Comparison of ENCODE assay signal across 8 cellular contexts in genomic region chr4:87973283-87974169, GRCh38. TPM values are rescaled to one million over a fixed set of nuclear protein-coding genes. Genes with fewer than 3 reads are reported as not detected.
DNase-seq lines count a peak whose midpoint lies in the region; ATAC-seq and TF ChIP-seq lines count a peak whose summit lies in the region.

No MANE protein-coding gene starts in this region.

- POLR2A ChIA-PET in activated CD4-positive, alpha-beta T cell treated with anti-CD3 and anti-CD28 coated beads, Interleukin-2, amount 10 ng/mL, durations not matched to agents 7 days and 5 days (lab: Charles Lee) = no interaction called here

- H3K27ac ChIP-seq in uterus = peak overlapping the region; percentile 81 to 83

- H3K9me3 ChIP-seq in uterus = no peaks in the 10 kb centered on the region

- no peaks in the 10 kb centered on the region for H3K36me3 ChIP-seq in uterus

- H3K9me3 Mint-ChIP-seq in CD14-positive monocyte = no peaks in the 10 kb centered on the region
- H3K9me3 Mint-ChIP-seq in activated CD4-positive, alpha-beta T cell treated with anti-CD3 and anti-CD28 coated beads, Interleukin-2, amount 10 ng/mL, durations not matched to agents 7 days and 5 days = no peaks in the 10 kb centered on the region
- H3K9me3 Mint-ChIP-seq in natural killer cell = no peaks in the 10 kb centered on the region

- H3K4me3 ChIP-seq in uterus = no peak overlapping the region

- ATAC-seq in GM18867 (IDR thresholded peaks at IDR 0.05; ENCODE audit: unreplicated experiment) = peak; percentile 91
- ATAC-seq in HG03135 (IDR thresholded peaks at IDR 0.05; ENCODE audit: unreplicated experiment) = peak; percentile 71
- ATAC-seq in natural killer cell = peak; percentile 68 to 90 (median 81)

- H3K27me3 Mint-ChIP-seq in CD14-positive monocyte (ENCODE audit: low read depth in 3 of 3) = peaks cover 6 to 15% (median 15%) of the 10 kb centered on the region in 3 donors
- peaks cover 51% of the 10 kb centered on the region for H3K27me3 Mint-ChIP-seq in activated CD4-positive, alpha-beta T cell treated with anti-CD3 and anti-CD28 coated beads, Interleukin-2, amount 10 ng/mL, durations not matched to agents 7 days and 5 days
- peaks cover 35 to 53% of the 10 kb centered on the region in 2 donors for H3K27me3 Mint-ChIP-seq in natural killer cell (ENCODE audit: low read depth in 2 of 2)

- no peak overlapping the region for H3K27ac Mint-ChIP-seq in CD14-positive monocyte
- H3K27ac Mint-ChIP-seq in activated CD4-positive, alpha-beta T cell treated with anti-CD3 and anti-CD28 coated beads, Interleukin-2, amount 10 ng/mL, durations not matched to agents 7 days and 5 days = no peak overlapping the region
- H3K27ac Mint-ChIP-seq in natural killer cell = no peak overlapping the region

- intact Hi-C loops in CD14-positive monocyte (cut with micrococcal nuclease) (loop anchor here (2.0 to 5.0 kb wide), 2 partner anchors 116 to 121 kb away; no protein-coding TSS in a partner anchor), natural killer cell (cut with micrococcal nuclease) (loop anchor here (1.0 kb wide), 1 partner anchor 120 kb away; no protein-coding TSS in a partner anchor), uterus (cut with DNase I; ENCODE audit: low total_unique reads) (no loop called here)

- DNase-seq in CD14-positive monocyte (ENCODE audit: low spot score) (no peak), NCI-H345 treated with DMSO at 0.1 percent for 48 hours (lab: John Stamatoyannopoulos, UW; ENCODE audit: unreplicated experiment) (peak; percentile 42), fibroblast of peridontal ligament (ENCODE audit: extremely low read depth) (peak; percentile 79), natural killer cell (no peak), uterus (peak; percentile 48 to 59)
- DNase-seq in activated CD4-positive, alpha-beta T cell treated with anti-CD3 and anti-CD28 coated beads, Interleukin-2, amount 10 ng/mL, durations not matched to agents 7 days and 5 days = peak; percentile 48

- CTCF ChIA-PET in activated CD4-positive, alpha-beta T cell treated with anti-CD3 and anti-CD28 coated beads, Interleukin-2, amount 10 ng/mL, durations not matched to agents 7 days and 5 days (lab: Charles Lee) = interaction anchor here (0.9 to 1.7 kb wide), 7 partner anchors 9 to 121 kb away, joined by 3 to 6 read pairs (median 3); no protein-coding TSS in a partner anchor

- H3K4me1 Mint-ChIP-seq in CD14-positive monocyte (peaks cover 13% of the 10 kb centered on the region), natural killer cell (peaks cover 5 to 6% of the 10 kb centered on the region in 2 donors)
- H3K4me1 Mint-ChIP-seq in activated CD4-positive, alpha-beta T cell treated with anti-CD3 and anti-CD28 coated beads, Interleukin-2, amount 10 ng/mL, durations not matched to agents 7 days and 5 days = peaks cover 10% of the 10 kb centered on the region

- H3K36me3 Mint-ChIP-seq in CD14-positive monocyte (no peaks in the 10 kb centered on the region), natural killer cell (no peaks in the 10 kb centered on the region)
- no peaks in the 10 kb centered on the region for H3K36me3 Mint-ChIP-seq in activated CD4-positive, alpha-beta T cell treated with anti-CD3 and anti-CD28 coated beads, Interleukin-2, amount 10 ng/mL, durations not matched to agents 7 days and 5 days (ENCODE audit: low read depth)

- H3K4me3 Mint-ChIP-seq in CD14-positive monocyte (peak overlapping the region in 1 of 2 donors; percentile 72), natural killer cell (no peak overlapping the region)
- H3K4me3 Mint-ChIP-seq in activated CD4-positive, alpha-beta T cell treated with anti-CD3 and anti-CD28 coated beads, Interleukin-2, amount 10 ng/mL, durations not matched to agents 7 days and 5 days = no peak overlapping the region

- TF ChIP-seq POLR2A in uterus (IDR thresholded peaks at IDR 0.05) = no peak

- TF ChIP-seq CTCF in CD14-positive monocyte (IDR thresholded peaks at IDR 0.05) (peak; percentile 87), natural killer cell (IDR thresholded peaks at IDR 0.05) (peak; percentile 81), uterus (IDR thresholded peaks at IDR 0.05) (peak; percentile 68 to 80 (median 78))

- H3K27me3 ChIP-seq in uterus = no peaks in the 10 kb centered on the region

- peaks cover 0 to 4% of the 10 kb centered on the region in 2 donors for H3K4me1 ChIP-seq in uterus

RNA-seq across cellular contexts. Expression of gene SPP1, which starts 2.0 kb away (rescaled TPM):
- polyA plus RNA-seq in CD14-positive monocyte = not detected
- under 1 TPM; 0.17 to 0.79 TPM for total RNA-seq in activated CD4-positive, alpha-beta T cell treated with anti-CD3 and anti-CD28 coated beads, Interleukin-2, amount 10 ng/mL, durations not matched to agents 7 days and 5 days
- total RNA-seq in natural killer cell (not detected), uterus (10 to 100 TPM in 2 of 4 donors, not detected in 2; 10.1 to 98.6 TPM)

RNA-seq across cellular contexts. Expression of gene PKD2, which starts 33.9 kb away (rescaled TPM):
- polyA plus RNA-seq in CD14-positive monocyte = 1 to 10 TPM; 1.2 to 2.4 TPM
- total RNA-seq in activated CD4-positive, alpha-beta T cell treated with anti-CD3 and anti-CD28 coated beads, Interleukin-2, amount 10 ng/mL, durations not matched to agents 7 days and 5 days = 10 to 100 TPM; 11.8 to 13.2 TPM
- total RNA-seq in natural killer cell (1 to 10 TPM; 6.7 to 9.7 (median 7.8) TPM), uterus (100 to 1,000 TPM; 129 to 190 (median 134) TPM)

Comparison
In these comparisons a context has a peak if more than half of its experiments do, and no peak if none do; other contexts are left out.
1. DNase-seq: peak in NCI-H345 treated with DMSO at 0.1 percent for 48 hours (single experiment), activated CD4-positive, alpha-beta T cell treated with anti-CD3 and anti-CD28 coated beads, Interleukin-2, amount 10 ng/mL, durations not matched to agents 7 days and 5 days (single experiment), fibroblast of peridontal ligament (single experiment) and uterus (2 of 2); none in CD14-positive monocyte (single experiment) and natural killer cell (single experiment).
2. RNA of gene PKD2, which starts 33.9 kb away (total RNA-seq): 129 to 190 TPM in uterus; 11.8 to 13.2 TPM in activated CD4-positive, alpha-beta T cell treated with anti-CD3 and anti-CD28 coated beads, Interleukin-2, amount 10 ng/mL, durations not matched to agents 7 days and 5 days and 6.7 to 9.7 TPM in natural killer cell; every median in the first group is over 4 times any median in the second.
3. Peak in every context shown above with its lines, with median percentiles within 50 percentile points of each other: CTCF ChIP-seq and ATAC-seq.